Comparison of ENCODE assay signal across 8 cellular contexts in genomic region chr18:2655954-2656236, GRCh38. TPM values are rescaled to one million over a fixed set of nuclear protein-coding genes. Genes with fewer than 3 reads are reported as not detected.
A peak's percentile ranks its signal among the peaks of the same experiment; 100 is the strongest.
DNase-seq lines count a peak whose midpoint lies in the region; ATAC-seq and TF ChIP-seq lines count a peak whose summit lies in the region.

No MANE protein-coding gene starts in this region.

- H3K4me1 ChIP-seq in right lobe of liver (peaks cover 0 to 19% (median 8%) of the 10 kb centered on the region in 4 donors), tibial artery (peaks cover 0 to 31% (median 13%) of the 10 kb centered on the region in 4 donors)

- no peak for TF ChIP-seq POLR2A in right lobe of liver (IDR thresholded peaks at IDR 0.05)

- DNase-seq in Right ventricle myocardium inferior (ENCODE audit: missing footprints): no peak
- DNase-seq in left ventricle myocardium superior: no peak
- DNase-seq in amniotic epithelial cell (ENCODE audit: low read depth): peak; percentile 32
- no peak for DNase-seq in right lobe of liver
- peak in 1 of 2 donors; percentile 30 for DNase-seq in tibial artery
- DNase-seq in GM10266 (ENCODE audit: extremely low spot score): no peak

- no peaks in the 10 kb centered on the region for H3K9me3 ChIP-seq in right lobe of liver
- no peaks in the 10 kb centered on the region for H3K9me3 ChIP-seq in tibial artery

- peak overlapping the region; percentile 95 to 96 (median 95) for H3K27ac ChIP-seq in right lobe of liver
- peak overlapping the region; percentile 96 to 98 for H3K27ac ChIP-seq in tibial artery

- ATAC-seq in Right ventricle myocardium inferior: peak; percentile 27
- no peak for ATAC-seq in left ventricle myocardium superior
- ATAC-seq in HG03469 (IDR thresholded peaks at IDR 0.05; ENCODE audit: unreplicated experiment): peak; percentile 10
- no peak for ATAC-seq in right lobe of liver
- ATAC-seq in HG02970 (IDR thresholded peaks at IDR 0.05; ENCODE audit: low FRiP score, unreplicated experiment): no peak

- 0% methylated on average over 11 of the region's 37 CpGs for WGBS in right lobe of liver (ENCODE audit: insufficient coverage, low coverage, low lambda C conversion rate, missing lambda C conversion rate)

- intact Hi-C loops in Right ventricle myocardium inferior (cut with DNase I): loop anchor here (1.0 kb wide), 1 partner anchor 85 kb away; the partner anchor contains the start of genes METTL4 and NDC80
- intact Hi-C loops in left ventricle myocardium superior (cut with micrococcal nuclease): no loop called here
- intact Hi-C loops in right lobe of liver (cut with DNase I): no loop called here
- intact Hi-C loops in tibial artery (cut with DNase I; ENCODE audit: low total_unique reads): no loop called here

- TF ChIP-seq CTCF in right lobe of liver (IDR thresholded peaks at IDR 0.05) (no peak), tibial artery (IDR thresholded peaks at IDR 0.05) (no peak), GM10266 (IDR thresholded peaks at IDR 0.05; ENCODE audit: control insufficient read depth, insufficient read depth, low read depth, missing control alignments) (no peak)

- H3K36me3 ChIP-seq in right lobe of liver (no peaks in the 10 kb centered on the region), tibial artery (no peaks in the 10 kb centered on the region)

- peak overlapping the region; percentile 68 to 88 (median 73) for H3K4me3 ChIP-seq in right lobe of liver
- peak overlapping the region; percentile 83 to 94 for H3K4me3 ChIP-seq in tibial artery

- no peaks in the 10 kb centered on the region for H3K27me3 ChIP-seq in right lobe of liver
- H3K27me3 ChIP-seq in tibial artery: no peaks in the 10 kb centered on the region

RNA-seq across cellular contexts. Expression of gene SMCHD1, which starts 0.4 kb away (rescaled TPM):
- total RNA-seq in Right ventricle myocardium inferior (25.2 TPM), left ventricle myocardium superior (32.2 TPM), right lobe of liver (10 to 100 TPM; 13.9 to 31.0 (median 17.3) TPM)

Comparison
In these comparisons a context has a peak if more than half of its experiments do, and no peak if none do; other contexts are left out.
1. ATAC-seq: peak in Right ventricle myocardium inferior (single experiment) and HG03469 (single experiment); none in left ventricle myocardium superior (single experiment), right lobe of liver (0 of 4) and HG02970 (single experiment).